Comparison of ENCODE assay signal across 20 cellular contexts in genomic region chr7:70497793-70498192, GRCh38.
DNase-seq lines count a peak whose midpoint lies in the region; ATAC-seq, FAIRE-seq and TF ChIP-seq lines count a peak whose summit lies in the region.
"Had no signal": no experiment of that assay in that cellular context is flagged by ENCODE, and none has a peak within 500 bp of the region (broad histone marks: within the 10 kb centered on the region; RNA-seq: fewer than 3 reads in every experiment).

No MANE protein-coding gene starts in this region.

- H2AFZ ChIP-seq in GM12878 (ENCODE audit: control insufficient read depth, low read depth, low read length) (no peak overlapping the region), keratinocyte (ENCODE audit: control insufficient read depth, low read length) (peak overlapping the region; percentile 74)

- TF ChIP-seq RAD21 in GM12878 (IDR thresholded peaks at IDR 0.05; ENCODE audit: insufficient read depth, low read depth, low read length), result no peak

- 46% methylated on average over 2 of the region's 2 CpGs for WGBS in GM12878 (ENCODE audit: insufficient coverage, insufficient replicate concordance, low lambda C conversion rate, missing lambda C conversion rate)

- no peaks in the 10 kb centered on the region for H3K36me3 Mint-ChIP-seq in activated CD4-positive, alpha-beta T cell treated with anti-CD3 and anti-CD28 coated beads, Interleukin-2, amount 10 ng/mL, durations not matched to agents 24 days and 14 days (ENCODE audit: low read depth)
- H3K36me3 Mint-ChIP-seq: CD8-positive, alpha-beta T cell had no signal

- H3K9me3 Mint-ChIP-seq in activated CD4-positive, alpha-beta T cell treated with anti-CD3 and anti-CD28 coated beads, Interleukin-2, amount 10 ng/mL, durations not matched to agents 24 days and 14 days, result no peaks in the 10 kb centered on the region
- H3K9me3 Mint-ChIP-seq: CD4-positive, alpha-beta T cell; CD8-positive, alpha-beta T cell had no signal

- H3K27ac Mint-ChIP-seq in activated CD4-positive, alpha-beta T cell treated with anti-CD3 and anti-CD28 coated beads, Interleukin-2, amount 10 ng/mL, durations not matched to agents 24 days and 14 days, result no peak overlapping the region
- H3K27ac Mint-ChIP-seq: B cell; CD4-positive, alpha-beta T cell; CD8-positive, alpha-beta T cell had no signal

- TF ChIP-seq CTCF in GM12878 (IDR thresholded peaks at IDR 0.05 in 2 of 3, conservative IDR thresholded peaks at IDR 0.05 in 1 of 3; ENCODE audit: control insufficient read depth in 2 of 3, extremely low read depth in 1 of 3, insufficient read depth in 1 of 3, low read depth in 3 of 3, low read length in 3 of 3) (no peak), epithelial cell of esophagus (IDR thresholded peaks at IDR 0.05; ENCODE audit: insufficient read depth, low read depth, low read length, missing control alignments) (no peak), keratinocyte (optimal IDR thresholded peaks at IDR 0.05 in 1 of 3, IDR thresholded peaks at IDR 0.05 in 1 of 3, conservative IDR thresholded peaks at IDR 0.05 in 1 of 3; ENCODE audit: extremely low read depth in 1 of 3, insufficient read depth in 2 of 3, low read length in 3 of 3) (no peak), RWPE1 (conservative IDR thresholded peaks at IDR 0.05; ENCODE audit: low read depth) (no peak)

- H3K4me3 Mint-ChIP-seq in activated CD4-positive, alpha-beta T cell treated with anti-CD3 and anti-CD28 coated beads, Interleukin-2, amount 10 ng/mL, durations not matched to agents 24 days and 14 days, result no peak overlapping the region
- H3K4me3 Mint-ChIP-seq: B cell; CD4-positive, alpha-beta T cell; CD8-positive, alpha-beta T cell had no signal

- SMC1A ChIA-PET in GM12878 (lab: Charles Lee; ENCODE audit: uncharacterized antibody, unreplicated experiment), result no interaction called here

- no peaks in the 10 kb centered on the region for H3K4me1 Mint-ChIP-seq in activated CD4-positive, alpha-beta T cell treated with anti-CD3 and anti-CD28 coated beads, Interleukin-2, amount 10 ng/mL, durations not matched to agents 24 days and 14 days
- H3K4me1 Mint-ChIP-seq: B cell had no signal

- RAD21 ChIA-PET in GM12878 (lab: Charles Lee; ENCODE audit: unreplicated experiment), result no interaction called here

- FAIRE-seq in GM12878 (lab: Jason Lieb, UNC) (no peak), keratinocyte (lab: Jason Lieb, UNC) (no peak)
- FAIRE-seq: A549, D721Med, G401.6, GM12892, GM18507 had no signal

- TF ChIP-seq EP300 in GM12878 (IDR thresholded peaks at IDR 0.05; ENCODE audit: borderline replicate concordance in 1 of 2, control insufficient read depth in 1 of 2, low read depth in 2 of 2, low read length in 2 of 2), result no peak

- CTCF ChIA-PET in GM12878 (lab: Yijun Ruan, JAX), result no interaction called here
- CTCF ChIA-PET in RWPE1 (lab: Yijun Ruan, JAX), result no interaction called here

- H3K27me3 ChIP-seq in GM12878 (replicated peaks in 1 of 2; ENCODE audit: control insufficient read depth in 2 of 2, insufficient read depth in 2 of 2, low read length in 1 of 2) (no peaks in the 10 kb centered on the region), keratinocyte (ENCODE audit: control insufficient read depth, extremely low read depth, insufficient read depth, low read length) (no peaks in the 10 kb centered on the region)
- H3K27me3 ChIP-seq: BLaER1 treated with 17β-estradiol and CSF1 and Interleukin-3, amounts not matched to agents 10 nM and 100 nM had no signal

- H3K4me3 ChIP-seq in GM12878 (no peak overlapping the region), epithelial cell of esophagus (ENCODE audit: low read length) (no peak overlapping the region), keratinocyte (ENCODE audit: control insufficient read depth in 2 of 3, extremely low read depth in 1 of 3, insufficient read depth in 2 of 3, low read depth in 1 of 3, low read length in 3 of 3) (no peak overlapping the region)
- H3K4me3 ChIP-seq: A549; BLaER1 treated with 17β-estradiol and CSF1 and Interleukin-3, amounts not matched to agents 10 nM and 100 nM had no signal

- no peak for TF ChIP-seq POLR2A in GM12878 (IDR thresholded peaks at IDR 0.05; ENCODE audit: low read depth, low read length)

- H3K36me3 ChIP-seq in GM12878 (ENCODE audit: control insufficient read depth in 2 of 2, insufficient read depth in 2 of 2, low read length in 1 of 2), result peaks cover 0 to 4% of the 10 kb centered on the region in 2 experiments; a peak in 2 of 4 replicates
- no peaks in the 10 kb centered on the region for H3K36me3 ChIP-seq in keratinocyte (ENCODE audit: control insufficient read depth in 2 of 2, extremely low read depth in 1 of 2, insufficient read depth in 2 of 2, low read length in 2 of 2)

- H3K9ac ChIP-seq in GM12878 (ENCODE audit: control insufficient read depth, insufficient read depth, low read length) (no peak overlapping the region), keratinocyte (ENCODE audit: control insufficient read depth, extremely low read depth, insufficient read depth, low read length) (no peak overlapping the region)
- H3K9ac ChIP-seq: BLaER1 treated with 17β-estradiol and CSF1 and Interleukin-3, amounts not matched to agents 10 nM and 100 nM had no signal

- BruUV-seq in GM12878 (replicated peaks; lab: Mats Ljungman, UMichigan), result TSS peak; percentile 58

- H3K79me2 ChIP-seq in GM12878 (ENCODE audit: control insufficient read depth, insufficient read depth, low read length) (no peaks in the 10 kb centered on the region), keratinocyte (ENCODE audit: control insufficient read depth, insufficient read depth, low read length) (no peaks in the 10 kb centered on the region)

- POLR2A ChIA-PET in GM12878 (lab: Charles Lee), result no interaction called here
- POLR2A ChIA-PET in RWPE1 (lab: Yijun Ruan, JAX; ENCODE audit: low non-redundant PET), result no interaction called here

- dilution Hi-C loops in keratinocyte (cut with MboI; ENCODE audit: extremely low pct_ligation_motif_present, low sequenced_read_pairs), result no loop called here

- in situ Hi-C loops in GM12878 (cut with MboI), result no loop called here

- DNase-seq in GM12878 (ENCODE audit: low read depth, low spot score), result no peak
- peak; percentile 37 for DNase-seq in epithelial cell of esophagus (ENCODE audit: low read depth)
- no peak for DNase-seq in keratinocyte (ENCODE audit: low read depth, low spot score)
- DNase-seq in activated CD4-positive, alpha-beta T cell treated with anti-CD3 and anti-CD28 coated beads, Interleukin-2, amount 10 ng/mL, durations not matched to agents 24 days and 14 days, result no peak
- no peak for DNase-seq in RWPE1 (ENCODE audit: low spot score)
- DNase-seq: AML-193; Caco-2; Calu3; CD4-positive, alpha-beta T cell; CD8-positive, alpha-beta T cell; GF-D8 had no signal

- intact Hi-C loops in GM12878 (cut with micrococcal nuclease; ENCODE audit: unreplicated experiment), result no loop called here
- intact Hi-C loops in activated CD4-positive, alpha-beta T cell treated with anti-CD3 and anti-CD28 coated beads, Interleukin-2, amount 10 ng/mL, durations not matched to agents 24 days and 14 days (cut with micrococcal nuclease), result no loop called here

- H3K4me1 ChIP-seq in GM12878 (ENCODE audit: control insufficient read depth, insufficient read depth, low read length), result no peaks in the 10 kb centered on the region
- peaks cover 15% of the 10 kb centered on the region for H3K4me1 ChIP-seq in keratinocyte (ENCODE audit: control insufficient read depth, extremely low read depth, insufficient read depth, low read length)
- H3K4me1 ChIP-seq: Caco-2 had no signal

- no peaks in the 10 kb centered on the region for H3K9me1 ChIP-seq in keratinocyte (ENCODE audit: control insufficient read depth, extremely low read depth, insufficient read depth, low read length)

- H4K20me1 ChIP-seq in GM12878 (ENCODE audit: control insufficient read depth, insufficient read depth) (no peaks in the 10 kb centered on the region), keratinocyte (ENCODE audit: control insufficient read depth, extremely low read depth, insufficient read depth, low read length) (no peaks in the 10 kb centered on the region)
- H4K20me1 ChIP-seq: BLaER1 treated with 17β-estradiol and CSF1 and Interleukin-3, amounts not matched to agents 10 nM and 100 nM had no signal

- H3K4me2 ChIP-seq in GM12878 (ENCODE audit: control insufficient read depth, insufficient read depth), result no peak overlapping the region
- peak overlapping the region; percentile 25 for H3K4me2 ChIP-seq in keratinocyte (ENCODE audit: control insufficient read depth, extremely low read depth, insufficient read depth, low read depth, low read length)
- H3K4me2 ChIP-seq: A549; BLaER1 treated with 17β-estradiol and CSF1 and Interleukin-3, amounts not matched to agents 10 nM and 100 nM had no signal

- H3K27ac ChIP-seq in GM12878 (ENCODE audit: control insufficient read depth, insufficient read depth), result no peak overlapping the region
- H3K27ac ChIP-seq in keratinocyte (ENCODE audit: control insufficient read depth, insufficient read depth, low read length), result peak overlapping the region; percentile 15
- H3K27ac ChIP-seq in RWPE1, result no peak overlapping the region
- H3K27ac ChIP-seq: 22Rv1; A549; BLaER1 treated with 17β-estradiol and CSF1 and Interleukin-3, amounts not matched to agents 10 nM and 100 nM; C4-2B had no signal

- no peak for ATAC-seq in GM12878
- ATAC-seq: A549; CD8-positive, alpha-beta T cell had no signal

- no peaks in the 10 kb centered on the region for H3K27me3 Mint-ChIP-seq in activated CD4-positive, alpha-beta T cell treated with anti-CD3 and anti-CD28 coated beads, Interleukin-2, amount 10 ng/mL, durations not matched to agents 24 days and 14 days
- H3K27me3 Mint-ChIP-seq: B cell; CD4-positive, alpha-beta T cell had no signal

- H3K9me3 ChIP-seq in GM12878 (replicated peaks; ENCODE audit: control insufficient read depth, insufficient read depth, low read length) (no peaks in the 10 kb centered on the region; the same call in 2 of the 3 replicates), keratinocyte (ENCODE audit: control insufficient read depth, low read depth, low read length) (no peaks in the 10 kb centered on the region)
- H3K9me3 ChIP-seq: A549, Caco-2 had no signal

TF ChIP-seq in GM12878, 131 proteins besides CTCF, POLR2A, EP300 and RAD21 (continues in another document):
- no peak for TF ChIP-seq RCOR1 (conservative IDR thresholded peaks at IDR 0.05; ENCODE audit: low read depth, low read length)
- no peak for TF ChIP-seq IRF4 (IDR thresholded peaks at IDR 0.05; ENCODE audit: low read depth, low read length)
- TF ChIP-seq, protein P1, sequence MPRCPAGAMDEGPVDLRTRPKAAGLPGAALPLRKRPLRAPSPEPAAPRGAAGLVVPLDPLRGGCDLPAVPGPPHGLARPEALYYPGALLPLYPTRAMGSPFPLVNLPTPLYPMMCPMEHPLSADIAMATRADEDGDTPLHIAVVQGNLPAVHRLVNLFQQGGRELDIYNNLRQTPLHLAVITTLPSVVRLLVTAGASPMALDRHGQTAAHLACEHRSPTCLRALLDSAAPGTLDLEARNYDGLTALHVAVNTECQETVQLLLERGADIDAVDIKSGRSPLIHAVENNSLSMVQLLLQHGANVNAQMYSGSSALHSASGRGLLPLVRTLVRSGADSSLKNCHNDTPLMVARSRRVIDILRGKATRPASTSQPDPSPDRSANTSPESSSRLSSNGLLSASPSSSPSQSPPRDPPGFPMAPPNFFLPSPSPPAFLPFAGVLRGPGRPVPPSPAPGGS (IDR thresholded peaks at IDR 0.05; ENCODE audit: borderline replicate concordance, insufficient read depth, low read depth, low read length, poor library complexity, severe bottlenecking), result no peak
- TF ChIP-seq PAX5 (IDR thresholded peaks at IDR 0.05; ENCODE audit: borderline replicate concordance, low read depth, low read length), result no peak
